2 cellular contexts compared by ENCODE assay signal in the genomic region with DNA sequence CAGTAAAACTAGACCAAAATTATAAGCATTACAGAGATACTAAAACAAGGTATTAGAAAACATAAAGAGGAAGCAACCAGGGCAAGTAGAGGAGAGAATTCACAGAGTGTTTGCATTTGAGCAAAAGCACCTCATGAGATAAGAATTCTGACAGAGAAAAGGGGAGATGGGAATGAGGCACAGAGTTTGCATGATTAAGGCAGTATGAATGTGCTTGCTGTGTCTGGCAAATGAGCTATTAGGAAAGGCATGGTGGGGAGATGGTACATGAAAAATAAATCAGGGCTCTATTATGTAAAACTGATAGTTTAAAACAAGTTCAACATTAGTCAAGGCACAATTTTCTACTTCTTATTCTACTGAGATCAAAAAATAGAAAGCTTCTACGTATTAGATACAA.
TF ChIP-seq lines count a peak whose summit lies in the region.

No MANE protein-coding gene starts in this region.

TF ChIP-seq in GM23338, 12 proteins besides CTCF, POLR2A, EP300 and RAD21:
- TF ChIP-seq, protein P1, sequence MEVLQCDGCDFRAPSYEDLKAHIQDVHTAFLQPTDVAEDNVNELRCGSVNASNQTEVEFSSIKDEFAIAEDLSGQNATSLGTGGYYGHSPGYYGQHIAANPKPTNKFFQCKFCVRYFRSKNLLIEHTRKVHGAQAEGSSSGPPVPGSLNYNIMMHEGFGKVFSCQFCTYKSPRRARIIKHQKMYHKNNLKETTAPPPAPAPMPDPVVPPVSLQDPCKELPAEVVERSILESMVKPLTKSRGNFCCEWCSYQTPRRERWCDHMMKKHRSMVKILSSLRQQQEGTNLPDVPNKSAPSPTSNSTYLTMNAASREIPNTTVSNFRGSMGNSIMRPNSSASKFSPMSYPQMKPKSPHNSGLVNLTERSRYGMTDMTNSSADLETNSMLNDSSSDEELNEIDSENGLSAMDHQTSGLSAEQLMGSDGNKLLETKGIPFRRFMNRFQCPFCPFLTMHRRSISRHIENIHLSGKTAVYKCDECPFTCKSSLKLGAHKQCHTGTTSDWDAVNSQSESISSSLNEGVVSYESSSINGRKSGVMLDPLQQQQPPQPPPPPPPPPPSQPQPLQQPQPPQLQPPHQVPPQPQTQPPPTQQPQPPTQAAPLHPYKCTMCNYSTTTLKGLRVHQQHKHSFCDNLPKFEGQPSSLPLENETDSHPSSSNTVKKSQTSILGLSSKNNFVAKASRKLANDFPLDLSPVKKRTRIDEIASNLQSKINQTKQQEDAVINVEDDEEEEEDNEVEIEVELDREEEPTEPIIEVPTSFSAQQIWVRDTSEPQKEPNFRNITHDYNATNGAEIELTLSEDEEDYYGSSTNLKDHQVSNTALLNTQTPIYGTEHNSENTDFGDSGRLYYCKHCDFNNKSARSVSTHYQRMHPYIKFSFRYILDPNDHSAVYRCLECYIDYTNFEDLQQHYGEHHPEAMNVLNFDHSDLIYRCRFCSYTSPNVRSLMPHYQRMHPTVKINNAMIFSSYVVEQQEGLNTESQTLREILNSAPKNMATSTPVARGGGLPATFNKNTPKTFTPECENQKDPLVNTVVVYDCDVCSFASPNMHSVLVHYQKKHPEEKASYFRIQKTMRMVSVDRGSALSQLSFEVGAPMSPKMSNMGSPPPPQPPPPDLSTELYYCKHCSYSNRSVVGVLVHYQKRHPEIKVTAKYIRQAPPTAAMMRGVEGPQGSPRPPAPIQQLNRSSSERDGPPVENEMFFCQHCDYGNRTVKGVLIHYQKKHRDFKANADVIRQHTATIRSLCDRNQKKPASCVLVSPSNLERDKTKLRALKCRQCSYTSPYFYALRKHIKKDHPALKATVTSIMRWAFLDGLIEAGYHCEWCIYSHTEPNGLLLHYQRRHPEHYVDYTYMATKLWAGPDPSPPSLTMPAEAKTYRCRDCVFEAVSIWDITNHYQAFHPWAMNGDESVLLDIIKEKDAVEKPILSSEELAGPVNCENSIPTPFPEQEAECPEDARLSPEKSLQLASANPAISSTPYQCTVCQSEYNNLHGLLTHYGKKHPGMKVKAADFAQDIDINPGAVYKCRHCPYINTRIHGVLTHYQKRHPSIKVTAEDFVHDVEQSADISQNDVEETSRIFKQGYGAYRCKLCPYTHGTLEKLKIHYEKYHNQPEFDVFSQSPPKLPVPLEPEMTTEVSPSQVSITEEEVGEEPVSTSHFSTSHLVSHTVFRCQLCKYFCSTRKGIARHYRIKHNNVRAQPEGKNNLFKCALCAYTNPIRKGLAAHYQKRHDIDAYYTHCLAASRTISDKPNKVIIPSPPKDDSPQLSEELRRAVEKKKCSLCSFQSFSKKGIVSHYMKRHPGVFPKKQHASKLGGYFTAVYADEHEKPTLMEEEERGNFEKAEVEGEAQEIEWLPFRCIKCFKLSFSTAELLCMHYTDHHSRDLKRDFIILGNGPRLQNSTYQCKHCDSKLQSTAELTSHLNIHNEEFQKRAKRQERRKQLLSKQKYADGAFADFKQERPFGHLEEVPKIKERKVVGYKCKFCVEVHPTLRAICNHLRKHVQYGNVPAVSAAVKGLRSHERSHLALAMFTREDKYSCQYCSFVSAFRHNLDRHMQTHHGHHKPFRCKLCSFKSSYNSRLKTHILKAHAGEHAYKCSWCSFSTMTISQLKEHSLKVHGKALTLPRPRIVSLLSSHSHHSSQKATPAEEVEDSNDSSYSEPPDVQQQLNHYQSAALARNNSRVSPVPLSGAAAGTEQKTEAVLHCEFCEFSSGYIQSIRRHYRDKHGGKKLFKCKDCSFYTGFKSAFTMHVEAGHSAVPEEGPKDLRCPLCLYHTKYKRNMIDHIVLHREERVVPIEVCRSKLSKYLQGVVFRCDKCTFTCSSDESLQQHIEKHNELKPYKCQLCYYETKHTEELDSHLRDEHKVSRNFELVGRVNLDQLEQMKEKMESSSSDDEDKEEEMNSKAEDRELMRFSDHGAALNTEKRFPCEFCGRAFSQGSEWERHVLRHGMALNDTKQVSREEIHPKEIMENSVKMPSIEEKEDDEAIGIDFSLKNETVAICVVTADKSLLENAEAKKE (CRISPR knock-in tag; IDR thresholded peaks at IDR 0.05) = no peak
- TF ChIP-seq ZNF114 (CRISPR knock-in tag; IDR thresholded peaks at IDR 0.05) = no peak
- TF ChIP-seq ZNF331 (CRISPR knock-in tag; IDR thresholded peaks at IDR 0.05; ENCODE audit: low read depth) = no peak
- TF ChIP-seq JUNB (IDR thresholded peaks at IDR 0.05; ENCODE audit: unreplicated experiment) = no peak
- TF ChIP-seq NANOG (IDR thresholded peaks at IDR 0.05; ENCODE audit: borderline replicate concordance) = no peak
- TF ChIP-seq, protein P2, sequence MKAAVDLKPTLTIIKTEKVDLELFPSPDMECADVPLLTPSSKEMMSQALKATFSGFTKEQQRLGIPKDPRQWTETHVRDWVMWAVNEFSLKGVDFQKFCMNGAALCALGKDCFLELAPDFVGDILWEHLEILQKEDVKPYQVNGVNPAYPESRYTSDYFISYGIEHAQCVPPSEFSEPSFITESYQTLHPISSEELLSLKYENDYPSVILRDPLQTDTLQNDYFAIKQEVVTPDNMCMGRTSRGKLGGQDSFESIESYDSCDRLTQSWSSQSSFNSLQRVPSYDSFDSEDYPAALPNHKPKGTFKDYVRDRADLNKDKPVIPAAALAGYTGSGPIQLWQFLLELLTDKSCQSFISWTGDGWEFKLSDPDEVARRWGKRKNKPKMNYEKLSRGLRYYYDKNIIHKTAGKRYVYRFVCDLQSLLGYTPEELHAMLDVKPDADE (IDR thresholded peaks at IDR 0.05) = no peak
- TF ChIP-seq EZH2 (IDR thresholded peaks at IDR 0.05; ENCODE audit: low read depth, unreplicated experiment) = no peak
- TF ChIP-seq CREB1 (CRISPR knock-in tag; IDR thresholded peaks at IDR 0.05; ENCODE audit: low read depth) = no peak

TF ChIP-seq in SK-N-SH, 30 proteins besides CTCF, POLR2A, EP300 and RAD21 (continued from another document):
- TF ChIP-seq, protein P3, sequence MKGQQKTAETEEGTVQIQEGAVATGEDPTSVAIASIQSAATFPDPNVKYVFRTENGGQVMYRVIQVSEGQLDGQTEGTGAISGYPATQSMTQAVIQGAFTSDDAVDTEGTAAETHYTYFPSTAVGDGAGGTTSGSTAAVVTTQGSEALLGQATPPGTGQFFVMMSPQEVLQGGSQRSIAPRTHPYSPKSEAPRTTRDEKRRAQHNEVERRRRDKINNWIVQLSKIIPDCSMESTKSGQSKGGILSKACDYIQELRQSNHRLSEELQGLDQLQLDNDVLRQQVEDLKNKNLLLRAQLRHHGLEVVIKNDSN (IDR thresholded peaks at IDR 0.05; ENCODE audit: borderline replicate concordance, low read depth) = no peak
- peak; percentile 30; the same call in 1 of the 2 replicates for TF ChIP-seq TEAD4 (IDR thresholded peaks at IDR 0.05; ENCODE audit: borderline replicate concordance, insufficient read depth)
- TF ChIP-seq FOSL2 (IDR thresholded peaks at IDR 0.05; ENCODE audit: borderline replicate concordance, low read depth) = peak; percentile 66; the same call in 1 of the 2 replicates
